In genomic region chr13:33349314-33349995, GRCh38 we compare ENCODE assay signal across 9 cellular contexts.
DNase-seq lines count a peak whose midpoint lies in the region; ATAC-seq and TF ChIP-seq lines count a peak whose summit lies in the region.
"Had no signal": no experiment of that assay in that cellular context is flagged by ENCODE, and none has a peak within 500 bp of the region (broad histone marks: within the 10 kb centered on the region; RNA-seq: fewer than 3 reads in every experiment).

No MANE protein-coding gene starts in this region.

- no peak overlapping the region for H3K4me3 Mint-ChIP-seq in activated CD4-positive, alpha-beta memory T cell treated with anti-CD3 and anti-CD28 coated beads for 36 hours

- H3K4me1 ChIP-seq in OCI-LY7 (ENCODE audit: insufficient read depth, low read length, poor library complexity, severe bottlenecking), result no peaks in the 10 kb centered on the region

- H3K27ac ChIP-seq in OCI-LY7 (ENCODE audit: low read depth, low read length, poor library complexity, severe bottlenecking), result no peak overlapping the region

- no peaks in the 10 kb centered on the region for H3K79me2 ChIP-seq in OCI-LY7 (ENCODE audit: insufficient read depth, low read depth, low read length)

- intact Hi-C loops in activated CD4-positive, alpha-beta memory T cell treated with anti-CD3 and anti-CD28 coated beads for 36 hours (cut with micrococcal nuclease), result no loop called here
- intact Hi-C loops in OCI-LY7 (cut with micrococcal nuclease; ENCODE audit: unreplicated experiment), result no loop called here

- CTCF ChIA-PET in activated CD4-positive, alpha-beta memory T cell treated with anti-CD3 and anti-CD28 coated beads for 36 hours (lab: Charles Lee), result interaction anchor here (0.5 kb wide), 1 partner anchor 16 kb away, joined by 3 read pairs; no protein-coding TSS in a partner anchor
- CTCF ChIA-PET in OCI-LY7 (lab: Charles Lee; ENCODE audit: unreplicated experiment), result no interaction called here

- DNase-seq in AG09309 (ENCODE audit: low read depth) (no peak), SK-N-DZ (ENCODE audit: low spot score) (peak; percentile 29), glomerular visceral epithelial cell (ENCODE audit: extremely low spot score) (peak; percentile 22), omental fat pad (ENCODE audit: low spot score) (no peak), NCI-H2171 (lab: John Stamatoyannopoulos, UW) (no peak), OCI-LY7 (ENCODE audit: low spot score) (no peak)
- DNase-seq in activated CD4-positive, alpha-beta memory T cell treated with anti-CD3 and anti-CD28 coated beads for 36 hours, result no peak
- DNase-seq: effector CD8-positive, alpha-beta T cell had no signal

- H3K4me1 Mint-ChIP-seq in activated CD4-positive, alpha-beta memory T cell treated with anti-CD3 and anti-CD28 coated beads for 36 hours (ENCODE audit: low read depth), result peaks cover 2% of the 10 kb centered on the region

- H3K9me3 Mint-ChIP-seq in activated CD4-positive, alpha-beta memory T cell treated with anti-CD3 and anti-CD28 coated beads for 36 hours, result no peaks in the 10 kb centered on the region

- no peaks in the 10 kb centered on the region for H3K9me3 ChIP-seq in OCI-LY7 (ENCODE audit: low read length)

- POLR2A ChIA-PET in activated CD4-positive, alpha-beta memory T cell treated with anti-CD3 and anti-CD28 coated beads for 36 hours (lab: Charles Lee), result no interaction called here
- POLR2A ChIA-PET in OCI-LY7 (lab: Charles Lee), result no interaction called here

- no peak overlapping the region for H3K27ac Mint-ChIP-seq in activated CD4-positive, alpha-beta memory T cell treated with anti-CD3 and anti-CD28 coated beads for 36 hours

- ATAC-seq in omental fat pad (ENCODE audit: low FRiP score) (peak; percentile 13), GM18870 (IDR thresholded peaks at IDR 0.05; ENCODE audit: unreplicated experiment) (no peak)

- no peaks in the 10 kb centered on the region for H3K36me3 Mint-ChIP-seq in activated CD4-positive, alpha-beta memory T cell treated with anti-CD3 and anti-CD28 coated beads for 36 hours

- no peak overlapping the region for H3K4me2 ChIP-seq in OCI-LY7 (ENCODE audit: low read length)

- TF ChIP-seq CTCF in AG09309 (IDR thresholded peaks at IDR 0.05; ENCODE audit: control insufficient read depth, insufficient read depth, low read depth, low read length, missing control alignments), result no peak
- no peak for TF ChIP-seq CTCF in omental fat pad (IDR thresholded peaks at IDR 0.05)
- no peak for TF ChIP-seq CTCF in OCI-LY7 (conservative IDR thresholded peaks at IDR 0.05; ENCODE audit: low read length)

- no peaks in the 10 kb centered on the region for H3K9me2 ChIP-seq in OCI-LY7 (ENCODE audit: insufficient read depth, low read length)

- H4K20me1 ChIP-seq in OCI-LY7 (ENCODE audit: insufficient read depth, low read length), result no peaks in the 10 kb centered on the region

- peak overlapping the region; percentile 72 for H3K4me3 ChIP-seq in AG09309 (ENCODE audit: control insufficient read depth, low read depth, low read length)
- no peak overlapping the region for H3K4me3 ChIP-seq in OCI-LY7 (ENCODE audit: low read depth, low read length, poor library complexity, severe bottlenecking)

- no TSS peak for BruUV-seq in OCI-LY7 (replicated peaks; lab: Mats Ljungman, UMichigan)

- H2AFZ ChIP-seq in OCI-LY7 (ENCODE audit: low read length), result no peak overlapping the region

- no peaks in the 10 kb centered on the region for H3K36me3 ChIP-seq in OCI-LY7 (ENCODE audit: insufficient read depth, low read length)

- peaks cover 40% of the 10 kb centered on the region for H3K27me3 Mint-ChIP-seq in activated CD4-positive, alpha-beta memory T cell treated with anti-CD3 and anti-CD28 coated beads for 36 hours

Comparison
In these comparisons a context has a peak if more than half of its experiments do, and no peak if none do; other contexts are left out.
1. DNase-seq: peak in SK-N-DZ (single experiment) and glomerular visceral epithelial cell (single experiment); none in AG09309 (single experiment), omental fat pad (single experiment), NCI-H2171 (single experiment), activated CD4-positive, alpha-beta memory T cell treated with anti-CD3 and anti-CD28 coated beads for 36 hours (single experiment) and OCI-LY7 (single experiment).